Comparison of ENCODE assay signal across 14 cellular contexts in the genomic region with DNA sequence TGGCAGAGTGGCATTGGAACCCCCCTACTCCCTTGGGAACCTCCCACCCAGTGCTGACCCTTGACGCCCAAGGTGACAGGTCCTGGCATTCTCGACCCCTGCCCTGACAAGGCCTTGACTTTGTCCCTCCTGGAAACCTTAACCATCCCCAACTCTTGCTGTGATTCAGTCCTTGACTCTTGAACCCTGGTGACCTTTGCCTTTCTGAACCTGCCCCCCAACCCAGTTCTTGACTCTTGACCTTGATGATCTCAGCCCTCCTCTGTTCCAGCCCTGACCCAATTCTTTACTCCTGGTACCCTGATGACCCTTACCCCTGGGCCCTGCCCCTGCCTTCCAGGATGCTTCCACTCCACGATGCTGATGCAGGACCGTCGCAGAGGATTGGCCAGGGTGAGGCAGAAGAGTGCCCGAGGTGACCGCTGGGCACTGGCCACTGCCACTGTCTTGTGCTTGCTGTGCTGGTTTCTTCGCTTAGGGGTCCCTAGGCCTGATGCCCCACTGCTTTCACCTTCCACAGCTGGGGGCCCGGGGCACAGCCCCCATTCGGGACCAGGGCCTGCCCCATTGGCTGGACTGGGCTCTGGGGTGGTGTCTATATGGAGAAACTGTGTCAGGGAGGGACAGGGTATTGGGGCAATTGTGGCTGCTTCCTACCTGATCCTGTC. TPM values are rescaled to one million over a fixed set of nuclear protein-coding genes. Genes with fewer than 3 reads are reported as not detected.
DNase-seq lines count a peak whose midpoint lies in the region; ATAC-seq and TF ChIP-seq lines count a peak whose summit lies in the region.
"Had no signal": no experiment of that assay in that cellular context is flagged by ENCODE, and none has a peak within 500 bp of the region (broad histone marks: within the 10 kb centered on the region; RNA-seq: fewer than 3 reads in every experiment).

No MANE protein-coding gene starts in this region.

- peak overlapping the region; percentile 83 for H3K27ac Mint-ChIP-seq in activated T-cell treated with anti-CD3 and anti-CD28 coated beads, Interleukin-2, amount 50 U/mL, for 24 hours
- H3K27ac Mint-ChIP-seq in T-cell: peak overlapping the region; percentile 39 to 48
- H3K27ac Mint-ChIP-seq in glutamatergic neuron (ENCODE audit: unreplicated experiment): no peak overlapping the region
- peak overlapping the region; percentile 96 for H3K27ac Mint-ChIP-seq in stimulated activated memory B cell treated with anti-CD40 and anti-IgM and Interleukin-4, amounts not matched to agents 10 μg/mL and 1 μg/mL and 100 μg/mL, for 72 hours

- no peaks in the 10 kb centered on the region for H3K9me3 Mint-ChIP-seq in activated T-cell treated with anti-CD3 and anti-CD28 coated beads, Interleukin-2, amount 50 U/mL, for 24 hours
- no peaks in the 10 kb centered on the region for H3K9me3 Mint-ChIP-seq in T-cell
- H3K9me3 Mint-ChIP-seq in glutamatergic neuron (ENCODE audit: unreplicated experiment): peaks cover 7% of the 10 kb centered on the region
- H3K9me3 Mint-ChIP-seq in stimulated activated memory B cell treated with anti-CD40 and anti-IgM and Interleukin-4, amounts not matched to agents 10 μg/mL and 1 μg/mL and 100 μg/mL, for 72 hours: no peaks in the 10 kb centered on the region

- H3K27me3 Mint-ChIP-seq in activated T-cell treated with anti-CD3 and anti-CD28 coated beads, Interleukin-2, amount 50 U/mL, for 24 hours: peaks cover 9% of the 10 kb centered on the region
- H3K27me3 Mint-ChIP-seq in T-cell (peaks cover 0 to 8% of the 10 kb centered on the region in 2 donors), glutamatergic neuron (ENCODE audit: unreplicated experiment) (no peaks in the 10 kb centered on the region)
- H3K27me3 Mint-ChIP-seq in stimulated activated memory B cell treated with anti-CD40 and anti-IgM and Interleukin-4, amounts not matched to agents 10 μg/mL and 1 μg/mL and 100 μg/mL, for 72 hours: no peaks in the 10 kb centered on the region

- peaks cover 4% of the 10 kb centered on the region for H3K36me3 Mint-ChIP-seq in activated T-cell treated with anti-CD3 and anti-CD28 coated beads, Interleukin-2, amount 50 U/mL, for 24 hours (ENCODE audit: low read depth)
- no peaks in the 10 kb centered on the region for H3K36me3 Mint-ChIP-seq in T-cell
- H3K36me3 Mint-ChIP-seq in glutamatergic neuron (ENCODE audit: unreplicated experiment): no peaks in the 10 kb centered on the region
- no peaks in the 10 kb centered on the region for H3K36me3 Mint-ChIP-seq in stimulated activated memory B cell treated with anti-CD40 and anti-IgM and Interleukin-4, amounts not matched to agents 10 μg/mL and 1 μg/mL and 100 μg/mL, for 72 hours

- H3K4me3 Mint-ChIP-seq in activated T-cell treated with anti-CD3 and anti-CD28 coated beads, Interleukin-2, amount 50 U/mL, for 24 hours: peak overlapping the region; percentile 64
- H3K4me3 Mint-ChIP-seq in T-cell (peak overlapping the region; percentile 34 to 73 (median 73)), glutamatergic neuron (ENCODE audit: unreplicated experiment) (peak overlapping the region; percentile 74)
- H3K4me3 Mint-ChIP-seq in stimulated activated memory B cell treated with anti-CD40 and anti-IgM and Interleukin-4, amounts not matched to agents 10 μg/mL and 1 μg/mL and 100 μg/mL, for 72 hours: peak overlapping the region; percentile 81
- H3K4me3 Mint-ChIP-seq: neural crest cell had no signal

- CTCF ChIA-PET in T-cell (lab: Charles Lee): no interaction called here

- POLR2A ChIA-PET in T-cell (lab: Charles Lee): no interaction called here

- H3K4me1 Mint-ChIP-seq in activated T-cell treated with anti-CD3 and anti-CD28 coated beads, Interleukin-2, amount 50 U/mL, for 24 hours (ENCODE audit: low read depth): peaks cover 20% of the 10 kb centered on the region
- H3K4me1 Mint-ChIP-seq in T-cell: peaks cover 15 to 25% (median 17%) of the 10 kb centered on the region in 3 donors
- no peaks in the 10 kb centered on the region for H3K4me1 Mint-ChIP-seq in glutamatergic neuron (ENCODE audit: low read depth, unreplicated experiment)
- H3K4me1 Mint-ChIP-seq in stimulated activated memory B cell treated with anti-CD40 and anti-IgM and Interleukin-4, amounts not matched to agents 10 μg/mL and 1 μg/mL and 100 μg/mL, for 72 hours: peaks cover 23% of the 10 kb centered on the region

- DNase-seq in activated T-cell treated with anti-CD3 and anti-CD28 coated beads, Interleukin-2, amount 50 U/mL, for 24 hours: no peak
- no peak for DNase-seq in activated T-cell treated with anti-CD3 and anti-CD28 coated beads, Interleukin-2, amount 50 U/mL, for 48 hours
- DNase-seq in T-cell: no peak
- no peak for DNase-seq in glutamatergic neuron
- no peak for DNase-seq in islet precursor cell
- DNase-seq: NCI-H2227 treated with DMSO at 0.1 percent for 48 hours had no signal

- ATAC-seq in T-cell (replicated peaks in 1 of 4) (no peak), GM18498 (IDR thresholded peaks at IDR 0.05; ENCODE audit: unreplicated experiment) (no peak), GM21526 (IDR thresholded peaks at IDR 0.05; ENCODE audit: low FRiP score, unreplicated experiment) (no peak)
- no peak for ATAC-seq in stimulated activated memory B cell treated with anti-CD40 and anti-IgM and Interleukin-4, amounts not matched to agents 10 μg/mL and 1 μg/mL and 100 μg/mL, for 72 hours

- no peak for TF ChIP-seq CTCF in glutamatergic neuron (IDR thresholded peaks at IDR 0.05; ENCODE audit: partially characterized antibody, unreplicated experiment)

RNA-seq across cellular contexts. Expression of gene CACNA1F, which starts 1.7 kb away (rescaled TPM):
- total RNA-seq in T-cell: 1 to 10 TPM; 1.4 to 1.9 (median 1.6) TPM
- total RNA-seq in glutamatergic neuron (ENCODE audit: unreplicated experiment): 0.47 TPM
- total RNA-seq: OCI-LY7, skeletal muscle tissue, temporal lobe had no signal

RNA-seq across cellular contexts. Expression of gene CCDC22, which starts 3.8 kb away (rescaled TPM):
- total RNA-seq in T-cell (10 to 100 TPM; 21.0 to 34.9 (median 33.1) TPM), glutamatergic neuron (ENCODE audit: unreplicated experiment) (15.0 TPM)

RNA-seq across cellular contexts. Expression of gene SYP, which starts 31.5 kb away (rescaled TPM):
- total RNA-seq in T-cell: under 1 TPM; 0.53 to 0.89 (median 0.70) TPM
- 291 TPM for total RNA-seq in glutamatergic neuron (ENCODE audit: unreplicated experiment)

RNA-seq across cellular contexts. Expression of gene FOXP3, which starts 33.0 kb away (rescaled TPM):
- total RNA-seq in T-cell (10 to 100 TPM in 4 of 5 donors, 1 to 10 TPM in 1; 9.0 to 30.1 (median 21.7) TPM), glutamatergic neuron (ENCODE audit: unreplicated experiment) (0.78 TPM)
- total RNA-seq: glomerular endothelial cell, skeletal muscle tissue had no signal

RNA-seq across cellular contexts. Expression of gene PPP1R3F, which starts 38.1 kb away (rescaled TPM):
- 10 to 100 TPM; 11.7 to 20.8 (median 17.5) TPM for total RNA-seq in T-cell
- total RNA-seq in glutamatergic neuron (ENCODE audit: unreplicated experiment): 16.1 TPM

Comparison
In these comparisons a context has a peak if more than half of its experiments do, and no peak if none do; other contexts are left out.
1. RNA of gene SYP, which starts 31.5 kb away (total RNA-seq): 291 TPM in glutamatergic neuron (single experiment); 0.53 to 0.89 TPM in T-cell; every median in the first group is over 100 times any median in the second.
2. Peak in every context shown above with its lines, with median percentiles within 50 percentile points of each other: H3K4me3 Mint-ChIP-seq.